ENCODE assay signal across 9 cellular contexts in genomic region chr12:53938276-53939140, GRCh38. TPM values are rescaled to one million over a fixed set of nuclear protein-coding genes. Genes with fewer than 3 reads are reported as not detected.
DNase-seq lines count a peak whose midpoint lies in the region; ATAC-seq, FAIRE-seq and TF ChIP-seq lines count a peak whose summit lies in the region.
"Had no signal": no experiment of that assay in that cellular context is flagged by ENCODE, and none has a peak within 500 bp of the region (broad histone marks: within the 10 kb centered on the region; RNA-seq: fewer than 3 reads in every experiment).

Gene HOXC13 (plus strand): TSS chr12:53938831. CDS start chr12:53938907, 76 bp downstream.

- no peak for FAIRE-seq in endothelial cell of umbilical vein (lab: Jason Lieb, UNC)

- no TSS peak for BruUV-seq in PC-3 (replicated peaks; lab: Mats Ljungman, UMichigan)
- BruUV-seq in endothelial cell of umbilical vein (replicated peaks; lab: Mats Ljungman, UMichigan), result no TSS peak

- H3K36me3 Mint-ChIP-seq in progenitor cell of endocrine pancreas (ENCODE audit: insufficient read depth), result no peaks in the 10 kb centered on the region

- no peak within 1 kb of the TSS for H3K4me3 Mint-ChIP-seq in progenitor cell of endocrine pancreas (ENCODE audit: low read depth)

- H3K4me3 ChIP-seq in AG10803 (ENCODE audit: low read length), result no peak within 1 kb of the TSS
- peak within 1 kb of the TSS; percentile 87 for H3K4me3 ChIP-seq in PC-3 (ENCODE audit: low read length)
- H3K4me3 ChIP-seq in endothelial cell of umbilical vein (replicated peaks in 1 of 3; ENCODE audit: insufficient read depth in 1 of 3, low read depth in 1 of 3, low read length in 3 of 3), result no peak within 1 kb of the TSS
- H3K4me3 ChIP-seq in sigmoid colon, result no peak within 1 kb of the TSS
- H3K4me3 ChIP-seq: upper lobe of left lung had no signal

- H3K27me3 ChIP-seq in PC-3 (ENCODE audit: low read length) (no peaks in the 10 kb centered on the region), endothelial cell of umbilical vein (ENCODE audit: control insufficient read depth in 2 of 2, insufficient read depth in 2 of 2, low read length in 2 of 2) (peaks cover 78 to 95% of the 10 kb centered on the region in 2 experiments), sigmoid colon (peaks cover 64 to 100% (median 97%) of the 10 kb centered on the region in 3 donors)

- no peak within 1 kb of the TSS for H3K27ac Mint-ChIP-seq in progenitor cell of endocrine pancreas

- H3K9me3 ChIP-seq in PC-3 (ENCODE audit: low read length) (no peaks in the 10 kb centered on the region), endothelial cell of umbilical vein (replicated peaks; ENCODE audit: control insufficient read depth, insufficient read depth, low read length) (no peaks in the 10 kb centered on the region), sigmoid colon (no peaks in the 10 kb centered on the region)
- H3K9me3 ChIP-seq: upper lobe of left lung had no signal

- H3K4me2 ChIP-seq in PC-3 (ENCODE audit: low read length) (peak within 1 kb of the TSS; percentile 89), endothelial cell of umbilical vein (ENCODE audit: insufficient read depth, low read length) (no peak within 1 kb of the TSS)

- CTCF ChIA-PET in PC-3 (lab: Charles Lee), result interaction anchor here (0.5 to 0.6 kb wide), 4 partner anchors 51 to 432 kb away, joined by 3 to 5 read pairs (median 4); no protein-coding TSS in a partner anchor
- CTCF ChIA-PET in endothelial cell of umbilical vein (lab: Charles Lee), result interaction anchor here (1.1 kb wide), 1 partner anchor 11 kb away, joined by 3 read pairs; no protein-coding TSS in a partner anchor

- H4K20me1 ChIP-seq in PC-3 (ENCODE audit: low read length), result no peaks in the 10 kb centered on the region
- no peaks in the 10 kb centered on the region for H4K20me1 ChIP-seq in endothelial cell of umbilical vein (replicated peaks; ENCODE audit: control insufficient read depth, extremely low read depth, insufficient read depth, low read length)

- H3K9ac ChIP-seq in PC-3 (ENCODE audit: low read length) (peak within 1 kb of the TSS; percentile 66), endothelial cell of umbilical vein (replicated peaks; ENCODE audit: extremely low read depth, insufficient read depth, low read length) (no peak within 1 kb of the TSS)

- POLR2A ChIA-PET in PC-3 (lab: Charles Lee; ENCODE audit: unreplicated experiment), result interaction anchor here (0.6 to 0.8 kb wide), 2 partner anchors 9 to 111 kb away, joined by 4 to 5 read pairs; no protein-coding TSS in a partner anchor
- POLR2A ChIA-PET in endothelial cell of umbilical vein (lab: Charles Lee), result no interaction called here

- no peaks in the 10 kb centered on the region for H3K9me2 ChIP-seq in PC-3 (replicated peaks; ENCODE audit: low read length)

- TF ChIP-seq POLR2A in endothelial cell of umbilical vein (IDR thresholded peaks at IDR 0.05; ENCODE audit: low read depth, low read length) (no peak), sigmoid colon (IDR thresholded peaks at IDR 0.05) (no peak)

- H3K79me2 ChIP-seq in PC-3 (ENCODE audit: low read length), result peaks cover 47% of the 10 kb centered on the region
- H3K79me2 ChIP-seq in endothelial cell of umbilical vein (ENCODE audit: control insufficient read depth, insufficient read depth, low read length), result no peaks in the 10 kb centered on the region

- peak; percentile 51 for DNase-seq in AG10803 (ENCODE audit: low read depth)
- DNase-seq in HS-27A (ENCODE audit: low read depth), result peak; percentile 40
- DNase-seq in PC-3, result peak; percentile 99
- no peak for DNase-seq in endothelial cell of umbilical vein (ENCODE audit: low read depth, low spot score)
- DNase-seq in progenitor cell of endocrine pancreas (ENCODE audit: low spot score, unreplicated experiment), result peak; percentile 41
- no peak for DNase-seq in sigmoid colon
- DNase-seq in DMS53 treated with DMSO at 0.1 percent for 48 hours (lab: John Stamatoyannopoulos, UW; ENCODE audit: unreplicated experiment), result no peak

- H3K9me1 ChIP-seq in endothelial cell of umbilical vein (replicated peaks; ENCODE audit: control insufficient read depth, extremely low read depth, insufficient read depth, low read length), result no peaks in the 10 kb centered on the region

- no peaks in the 10 kb centered on the region for H3K9me3 Mint-ChIP-seq in progenitor cell of endocrine pancreas (ENCODE audit: low read depth)

- H3K36me3 ChIP-seq in PC-3 (ENCODE audit: low read depth, low read length) (no peaks in the 10 kb centered on the region), endothelial cell of umbilical vein (ENCODE audit: control insufficient read depth in 2 of 2, extremely low read depth in 1 of 2, insufficient read depth in 2 of 2, low read length in 2 of 2) (no peaks in the 10 kb centered on the region), sigmoid colon (no peaks in the 10 kb centered on the region)
- H3K36me3 ChIP-seq: upper lobe of left lung had no signal

- intact Hi-C loops in PC-3 (cut with micrococcal nuclease) (loop anchor here (1.0 kb wide), 3 partner anchors 168 to 211 kb away; partner anchors contain the start of gene CALCOCO1), endothelial cell of umbilical vein (cut with micrococcal nuclease) (no loop called here), sigmoid colon (cut with DNase I) (no loop called here)

- TF ChIP-seq EP300 in sigmoid colon (IDR thresholded peaks at IDR 0.05), result no peak

- 6 to 24% methylated on average over 56 of the region's 56 CpGs for WGBS in sigmoid colon, 2 donors

- no peaks in the 10 kb centered on the region for H3K4me1 Mint-ChIP-seq in progenitor cell of endocrine pancreas (ENCODE audit: low read depth)

- H3F3A ChIP-seq in PC-3 (ENCODE audit: low read length, unreplicated experiment), result no peaks in the 10 kb centered on the region

- H3K4me1 ChIP-seq in PC-3 (ENCODE audit: insufficient read depth, low read length) (peaks cover 25% of the 10 kb centered on the region), endothelial cell of umbilical vein (ENCODE audit: control insufficient read depth, extremely low read depth, insufficient read depth, low read length) (no peaks in the 10 kb centered on the region), sigmoid colon (peaks cover 0 to 30% (median 24%) of the 10 kb centered on the region in 4 donors)

- ATAC-seq in PC-3, result peak; percentile 82
- no peak for ATAC-seq in GM19467 (IDR thresholded peaks at IDR 0.05; ENCODE audit: unreplicated experiment)

- dilution Hi-C loops in endothelial cell of umbilical vein (cut with MboI; ENCODE audit: extremely low pct_ligation_motif_present, low sequenced_read_pairs), result no loop called here

- H3K27me3 Mint-ChIP-seq in progenitor cell of endocrine pancreas, result peaks cover 95% of the 10 kb centered on the region

- no peak for TF ChIP-seq CTCF in AG10803 (conservative IDR thresholded peaks at IDR 0.05; ENCODE audit: low read length)
- TF ChIP-seq CTCF in PC-3 (conservative IDR thresholded peaks at IDR 0.05; ENCODE audit: low read depth, low read length), result no peak
- no peak for TF ChIP-seq CTCF in endothelial cell of umbilical vein (IDR thresholded peaks at IDR 0.05; ENCODE audit: extremely low read depth in 1 of 2, insufficient read depth in 1 of 2, low read depth in 1 of 2, low read length in 2 of 2)
- no peak for TF ChIP-seq CTCF in progenitor cell of endocrine pancreas (IDR thresholded peaks at IDR 0.05; ENCODE audit: unreplicated experiment)
- TF ChIP-seq CTCF in sigmoid colon (IDR thresholded peaks at IDR 0.05), result no peak

- H2AFZ ChIP-seq in PC-3 (ENCODE audit: low read length) (peak within 1 kb of the TSS; percentile 84), endothelial cell of umbilical vein (ENCODE audit: low read depth, low read length) (no peak within 1 kb of the TSS)

- H3K27ac ChIP-seq in PC-3 (ENCODE audit: low read length) (no peak within 1 kb of the TSS), endothelial cell of umbilical vein (ENCODE audit: insufficient read depth, low read depth, low read length) (no peak within 1 kb of the TSS), sigmoid colon (no peak within 1 kb of the TSS)
- H3K27ac ChIP-seq: upper lobe of left lung had no signal

TF ChIP-seq in endothelial cell of umbilical vein, 7 proteins besides CTCF, POLR2A, EP300 and RAD21:
- TF ChIP-seq MYC (IDR thresholded peaks at IDR 0.05; ENCODE audit: low read depth, low read length) (no peak), EZH2 (IDR thresholded peaks at IDR 0.05; ENCODE audit: borderline replicate concordance, low read depth, low read length, severe bottlenecking) (peak; percentile 82)
TF ChIP-seq in endothelial cell of umbilical vein: peak in this region for 1.

RNA-seq across cellular contexts. Expression of gene HOXC13, which starts in this region (rescaled TPM):
- total RNA-seq in PC-3 (2014; rRNA removed) (7.8 and 9.0 TPM in 2 replicates), endothelial cell of umbilical vein (not detected in 2 replicates), progenitor cell of endocrine pancreas (not detected in 2 replicates), sigmoid colon (not detected)
- polyA plus RNA-seq in endothelial cell of umbilical vein (not detected in 2 replicates), sigmoid colon (under 1 TPM in 1 of 3 donors, not detected in 2; 0.60 TPM)
- not detected in 2 replicates for polyA plus RNA-seq in endothelial cell of umbilical vein (2011; cell fraction: cytosol; rRNA removed)
- polyA plus RNA-seq in endothelial cell of umbilical vein (2011; cell fraction: nucleus; rRNA removed), result not detected in 2 replicates
- polyA plus RNA-seq in endothelial cell of umbilical vein (2012), result not detected in 2 replicates
- polyA minus RNA-seq in endothelial cell of umbilical vein, result not detected in 2 replicates
- polyA minus RNA-seq in endothelial cell of umbilical vein (2011; cell fraction: cytosol; rRNA and poly(A)+ RNA removed), result 9.8 TPM
- not detected in 2 replicates for polyA minus RNA-seq in endothelial cell of umbilical vein (2011; cell fraction: nucleus; rRNA and poly(A)+ RNA removed)
- total RNA-seq: upper lobe of left lung had no signal

Comparison
In these comparisons a context has a peak if more than half of its experiments do, and no peak if none do; other contexts are left out.
1. Peak in DNase-seq in progenitor cell of endocrine pancreas; RNA of the gene not detected or under 1 TPM.
2. DNase-seq: peak in AG10803 (single experiment), HS-27A (single experiment) and PC-3 (single experiment); none in endothelial cell of umbilical vein (single experiment), sigmoid colon (single experiment) and DMS53 treated with DMSO at 0.1 percent for 48 hours (single experiment).